In the genomic region with DNA sequence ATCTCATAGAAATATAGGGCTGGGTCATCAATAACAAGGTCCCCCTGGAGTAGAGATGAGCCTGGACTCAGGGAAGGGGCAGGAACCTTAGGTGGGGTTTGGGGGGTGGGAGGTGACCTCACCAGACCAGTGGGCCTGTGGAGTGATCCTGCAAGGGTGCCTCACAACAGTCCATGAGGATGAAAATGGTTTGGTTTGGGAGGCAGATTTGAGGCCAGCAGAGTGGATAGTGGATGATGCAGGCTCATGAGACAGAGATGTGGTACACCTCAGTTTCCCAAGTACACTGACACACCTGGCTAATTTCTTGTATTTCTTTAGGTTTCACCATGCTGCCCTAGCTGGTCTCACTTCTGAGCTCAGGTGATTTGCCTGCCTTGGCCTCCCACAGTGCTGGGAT, we compare ENCODE assay signal across 44 cellular contexts. TPM values are rescaled to one million over a fixed set of nuclear protein-coding genes. Genes with fewer than 3 reads are reported as not detected.
"Had no signal": no experiment of that assay in that cellular context is flagged by ENCODE, and none has a peak within 500 bp of the region (broad histone marks: within the 10 kb centered on the region; RNA-seq: fewer than 3 reads in every experiment).

No MANE protein-coding gene starts in this region.

- H3K4me3 ChIP-seq: adrenal gland, ascending aorta, body of pancreas, breast epithelium, cardiac muscle cell had no signal

- H3K4me1 Mint-ChIP-seq: activated naive CD4-positive, alpha-beta T cell treated with anti-CD3 and anti-CD28 coated beads, Interleukin-2, amount 50 U/mL, for 24 hours; brain; central memory CD8-positive, alpha-beta T cell had no signal

- H3K27ac Mint-ChIP-seq: activated naive CD4-positive, alpha-beta T cell treated with anti-CD3 and anti-CD28 coated beads for 36 hours; activated naive CD4-positive, alpha-beta T cell treated with anti-CD3 and anti-CD28 coated beads, Interleukin-2, amount 10 ng/mL, durations not matched to agents 7 days and 5 days; activated naive CD4-positive, alpha-beta T cell treated with anti-CD3 and anti-CD28 coated beads, Interleukin-2, amount 50 U/mL, for 24 hours; activated naive CD4-positive, alpha-beta T cell treated with anti-CD3 and anti-CD28 coated beads, Interleukin-2, amount 50 U/mL, for 72 hours; activated naive CD8-positive, alpha-beta T cell; activated naive CD8-positive, alpha-beta T cell treated with anti-CD3 and anti-CD28 coated beads for 36 hours; activated naive CD8-positive, alpha-beta T cell treated with anti-CD3 and anti-CD28 coated beads, Interleukin-2, amount 10 ng/mL, durations not matched to agents 7 days and 5 days; activated naive CD8-positive, alpha-beta T cell treated with anti-CD3 and anti-CD28 coated beads, Interleukin-2, amount 50 U/mL, for 24 hours; activated T-cell treated with anti-CD3 and anti-CD28 coated beads, Interleukin-2, amount 50 U/mL, for 24 hours; activated T-cell treated with anti-CD3 and anti-CD28 coated beads, Interleukin-2, amount 50 U/mL, for 72 hours; activated T-helper 1 cell treated with anti-CD3 and anti-CD28 coated beads, Interleukin-12 subunit alpha, Interleukin-12 subunit beta, Interleukin-2, Interleukin-4 antibody, amounts not matched to agents 30 ng/mL and 10 ng/mL and 1 ng/mL, durations not matched to agents 14 hours and 24 hours and 36 hours; activated T-helper 17 cell treated with anti-CD3 and anti-CD28 coated beads, Interleukin-2, amount 50 U/mL, for 72 hours; activated T-helper 2 cell treated with anti-CD3 and anti-CD28 coated beads, Interferon-gamma antibody, Interleukin-2, Interleukin-4, amounts not matched to agents 10 μg/mL and 5 μg/mL and 100 μg/mL, durations not matched to agents 14 hours and 24 hours and 36 hours; brain had no signal

- H3K4me3 Mint-ChIP-seq: activated naive CD4-positive, alpha-beta T cell treated with anti-CD3 and anti-CD28 coated beads for 36 hours; activated naive CD4-positive, alpha-beta T cell treated with anti-CD3 and anti-CD28 coated beads, Interleukin-2, amount 10 ng/mL, durations not matched to agents 7 days and 5 days; activated naive CD4-positive, alpha-beta T cell treated with anti-CD3 and anti-CD28 coated beads, Interleukin-2, amount 50 U/mL, for 24 hours; activated naive CD8-positive, alpha-beta T cell; activated naive CD8-positive, alpha-beta T cell treated with anti-CD3 and anti-CD28 coated beads for 36 hours; activated naive CD8-positive, alpha-beta T cell treated with anti-CD3 and anti-CD28 coated beads, Interleukin-2, amount 10 ng/mL, durations not matched to agents 7 days and 5 days; activated naive CD8-positive, alpha-beta T cell treated with anti-CD3 and anti-CD28 coated beads, Interleukin-2, amount 50 U/mL, for 24 hours; activated T-cell treated with anti-CD3 and anti-CD28 coated beads, Interleukin-2, amount 50 U/mL, for 24 hours; activated T-cell treated with anti-CD3 and anti-CD28 coated beads, Interleukin-2, amount 50 U/mL, for 4 hours; activated T-cell treated with anti-CD3 and anti-CD28 coated beads, Interleukin-2, amount 50 U/mL, for 72 hours; activated T-helper 1 cell treated with anti-CD3 and anti-CD28 coated beads, Interleukin-12 subunit alpha, Interleukin-12 subunit beta, Interleukin-2, Interleukin-4 antibody, amounts not matched to agents 30 ng/mL and 10 ng/mL and 1 ng/mL, durations not matched to agents 14 hours and 24 hours and 36 hours; activated T-helper 17 cell treated with anti-CD3 and anti-CD28 coated beads, Interleukin-2, amount 50 U/mL, for 72 hours; brain; central memory CD8-positive, alpha-beta T cell had no signal

- H3K36me3 Mint-ChIP-seq: activated naive CD4-positive, alpha-beta T cell treated with anti-CD3 and anti-CD28 coated beads, Interleukin-2, amount 10 ng/mL, durations not matched to agents 7 days and 5 days; activated naive CD4-positive, alpha-beta T cell treated with anti-CD3 and anti-CD28 coated beads, Interleukin-2, amount 50 U/mL, for 24 hours; activated naive CD4-positive, alpha-beta T cell treated with anti-CD3 and anti-CD28 coated beads, Interleukin-2, amount 50 U/mL, for 72 hours; activated naive CD8-positive, alpha-beta T cell; activated naive CD8-positive, alpha-beta T cell treated with anti-CD3 and anti-CD28 coated beads for 36 hours; activated naive CD8-positive, alpha-beta T cell treated with anti-CD3 and anti-CD28 coated beads, Interleukin-2, amount 10 ng/mL, durations not matched to agents 7 days and 5 days; brain had no signal

- H3K9me3 ChIP-seq: adrenal gland, ascending aorta, body of pancreas, breast epithelium had no signal

- H3K9me3 Mint-ChIP-seq: activated naive CD4-positive, alpha-beta T cell treated with anti-CD3 and anti-CD28 coated beads for 36 hours; activated naive CD4-positive, alpha-beta T cell treated with anti-CD3 and anti-CD28 coated beads, Interleukin-2, amount 10 ng/mL, durations not matched to agents 7 days and 5 days; activated naive CD4-positive, alpha-beta T cell treated with anti-CD3 and anti-CD28 coated beads, Interleukin-2, amount 50 U/mL, for 24 hours; activated naive CD4-positive, alpha-beta T cell treated with anti-CD3 and anti-CD28 coated beads, Interleukin-2, amount 50 U/mL, for 72 hours; activated naive CD8-positive, alpha-beta T cell treated with anti-CD3 and anti-CD28 coated beads for 36 hours; activated naive CD8-positive, alpha-beta T cell treated with anti-CD3 and anti-CD28 coated beads, Interleukin-2, amount 10 ng/mL, durations not matched to agents 7 days and 5 days; activated naive CD8-positive, alpha-beta T cell treated with anti-CD3 and anti-CD28 coated beads, Interleukin-2, amount 50 U/mL, for 24 hours; activated T-cell treated with anti-CD3 and anti-CD28 coated beads, Interleukin-2, amount 50 U/mL, for 24 hours; activated T-cell treated with anti-CD3 and anti-CD28 coated beads, Interleukin-2, amount 50 U/mL, for 4 hours; activated T-cell treated with anti-CD3 and anti-CD28 coated beads, Interleukin-2, amount 50 U/mL, for 72 hours; activated T-helper 1 cell treated with anti-CD3 and anti-CD28 coated beads, Interleukin-12 subunit alpha, Interleukin-12 subunit beta, Interleukin-2, Interleukin-4 antibody, amounts not matched to agents 30 ng/mL and 10 ng/mL and 1 ng/mL, durations not matched to agents 14 hours and 24 hours and 36 hours; activated T-helper 17 cell treated with anti-CD3 and anti-CD28 coated beads, Interleukin-2, amount 50 U/mL, for 72 hours; activated T-helper 2 cell treated with anti-CD3 and anti-CD28 coated beads, Interferon-gamma antibody, Interleukin-2, Interleukin-4, amounts not matched to agents 10 μg/mL and 5 μg/mL and 100 μg/mL, durations not matched to agents 14 hours and 24 hours and 36 hours; central memory CD8-positive, alpha-beta T cell had no signal

- H3K27me3 ChIP-seq: ascending aorta, body of pancreas, brain microvascular endothelial cell, breast epithelium, cardiac muscle cell had no signal

- DNase-seq: activated effector memory CD4-positive, alpha-beta T cell treated with anti-CD3 and anti-CD28 coated beads, Interleukin-2, amount 50 U/mL, for 16 hours; activated effector memory CD4-positive, alpha-beta T cell treated with Interleukin-2 at 50 U/mL for 16 hours; activated gamma-delta T cell; activated gamma-delta T cell treated with Interleukin-2 at 50 U/mL for 16 hours; activated naive CD4-positive, alpha-beta T cell; activated naive CD4-positive, alpha-beta T cell treated with anti-CD3 and anti-CD28 coated beads for 36 hours; activated naive CD4-positive, alpha-beta T cell treated with anti-CD3 and anti-CD28 coated beads, Interleukin-2, amount 10 ng/mL, durations not matched to agents 7 days and 5 days; activated naive CD4-positive, alpha-beta T cell treated with anti-CD3 and anti-CD28 coated beads, Interleukin-2, amount 50 U/mL, for 16 hours; activated naive CD4-positive, alpha-beta T cell treated with Interleukin-2 at 50 U/mL for 16 hours; activated naive CD8-positive, alpha-beta T cell treated with anti-CD3 and anti-CD28 coated beads for 36 hours; activated naive CD8-positive, alpha-beta T cell treated with anti-CD3 and anti-CD28 coated beads, Interleukin-2, amount 10 ng/mL, durations not matched to agents 7 days and 5 days; activated naive CD8-positive, alpha-beta T cell treated with anti-CD3 and anti-CD28 coated beads, Interleukin-2, amount 50 U/mL, for 24 hours; activated T-cell treated with anti-CD3 and anti-CD28 coated beads for 4 hours; activated T-cell treated with anti-CD3 and anti-CD28 coated beads, Interleukin-2, amount 50 U/mL, for 1 hour; activated T-cell treated with anti-CD3 and anti-CD28 coated beads, Interleukin-2, amount 50 U/mL, for 24 hours; activated T-cell treated with anti-CD3 and anti-CD28 coated beads, Interleukin-2, amount 50 U/mL, for 4 hours; activated T-cell treated with anti-CD3 and anti-CD28 coated beads, Interleukin-2, amount 50 U/mL, for 48 hours; activated T-cell treated with anti-CD3 and anti-CD28 coated beads, Interleukin-2, amount 50 U/mL, for 72 hours; adrenal gland; amniotic stem cell; amygdala; anterior cingulate cortex; body of pancreas; brain microvascular endothelial cell; caudate nucleus; central memory CD4-positive, alpha-beta T cell; cerebellar nuclear complex had no signal

- ATAC-seq: activated naive CD4-positive, alpha-beta T cell treated with anti-CD3 and anti-CD28 coated beads, Interleukin-2, amount 50 U/mL, for 72 hours; activated naive CD8-positive, alpha-beta T cell treated with anti-CD3 and anti-CD28 coated beads, Interleukin-2, amount 50 U/mL, for 24 hours; activated T-cell treated with anti-CD3 and anti-CD28 coated beads, Interleukin-2, amount 50 U/mL, for 4 hours; activated T-cell treated with anti-CD3 and anti-CD28 coated beads, Interleukin-2, amount 50 U/mL, for 72 hours; activated T-helper 17 cell treated with anti-CD3 and anti-CD28 coated beads, Interleukin-2, amount 50 U/mL, for 72 hours; body of pancreas had no signal

- H3K36me3 ChIP-seq: adrenal gland, ascending aorta, brain microvascular endothelial cell, breast epithelium, cardiac muscle cell had no signal

- H3K27me3 Mint-ChIP-seq: brain; central memory CD8-positive, alpha-beta T cell had no signal

- H3K27ac ChIP-seq: adrenal gland, ascending aorta, body of pancreas, brain microvascular endothelial cell, breast epithelium, cardiac muscle cell had no signal

- H3K4me1 ChIP-seq: adrenal gland, ascending aorta, body of pancreas, breast epithelium had no signal

RNA-seq across cellular contexts. Expression of gene TRIM60, which starts 18.1 kb away (rescaled TPM):
- total RNA-seq: activated naive CD4-positive, alpha-beta T cell treated with anti-CD3 and anti-CD28 coated beads for 36 hours; activated naive CD4-positive, alpha-beta T cell treated with anti-CD3 and anti-CD28 coated beads, Interleukin-2, amount 50 U/mL, for 72 hours; activated naive CD8-positive, alpha-beta T cell treated with anti-CD3 and anti-CD28 coated beads for 36 hours; activated naive CD8-positive, alpha-beta T cell treated with anti-CD3 and anti-CD28 coated beads, Interleukin-2, amount 10 ng/mL, durations not matched to agents 7 days and 5 days; activated T-cell treated with anti-CD3 and anti-CD28 coated beads, Interleukin-2, amount 50 U/mL, for 4 hours; activated T-cell treated with anti-CD3 and anti-CD28 coated beads, Interleukin-2, amount 50 U/mL, for 72 hours; activated T-helper 1 cell treated with anti-CD3 and anti-CD28 coated beads, Interleukin-12 subunit alpha, Interleukin-12 subunit beta, Interleukin-2, Interleukin-4 antibody, amounts not matched to agents 30 ng/mL and 10 ng/mL and 1 ng/mL, durations not matched to agents 14 hours and 24 hours and 36 hours; activated T-helper 17 cell treated with anti-CD3 and anti-CD28 coated beads, Interleukin-2, amount 50 U/mL, for 72 hours; activated T-helper 2 cell treated with anti-CD3 and anti-CD28 coated beads, Interferon-gamma antibody, Interleukin-2, Interleukin-4, amounts not matched to agents 10 μg/mL and 5 μg/mL and 100 μg/mL, durations not matched to agents 14 hours and 24 hours and 36 hours; adrenal gland; ascending aorta; astrocyte; body of pancreas; breast epithelium; bronchial epithelial cell; cardiac muscle cell; cardiac septum; cerebellum; chondrocyte had no signal
- polyA plus RNA-seq: adipose tissue, adrenal gland, cardiac muscle cell had no signal

RNA-seq across cellular contexts. Expression of gene TRIM61, which starts 36.2 kb away (rescaled TPM):
- total RNA-seq: ascending aorta, body of pancreas had no signal

RNA-seq across cellular contexts. Expression of gene TRIM75, which starts 40.0 kb away (rescaled TPM):
- total RNA-seq: activated naive CD4-positive, alpha-beta T cell treated with anti-CD3 and anti-CD28 coated beads for 36 hours; activated naive CD4-positive, alpha-beta T cell treated with anti-CD3 and anti-CD28 coated beads, Interleukin-2, amount 50 U/mL, for 72 hours; activated naive CD8-positive, alpha-beta T cell treated with anti-CD3 and anti-CD28 coated beads for 36 hours; activated naive CD8-positive, alpha-beta T cell treated with anti-CD3 and anti-CD28 coated beads, Interleukin-2, amount 10 ng/mL, durations not matched to agents 7 days and 5 days; activated T-cell treated with anti-CD3 and anti-CD28 coated beads, Interleukin-2, amount 50 U/mL, for 4 hours; activated T-cell treated with anti-CD3 and anti-CD28 coated beads, Interleukin-2, amount 50 U/mL, for 72 hours; activated T-helper 1 cell treated with anti-CD3 and anti-CD28 coated beads, Interleukin-12 subunit alpha, Interleukin-12 subunit beta, Interleukin-2, Interleukin-4 antibody, amounts not matched to agents 30 ng/mL and 10 ng/mL and 1 ng/mL, durations not matched to agents 14 hours and 24 hours and 36 hours; activated T-helper 17 cell treated with anti-CD3 and anti-CD28 coated beads, Interleukin-2, amount 50 U/mL, for 72 hours; activated T-helper 2 cell treated with anti-CD3 and anti-CD28 coated beads, Interferon-gamma antibody, Interleukin-2, Interleukin-4, amounts not matched to agents 10 μg/mL and 5 μg/mL and 100 μg/mL, durations not matched to agents 14 hours and 24 hours and 36 hours; adrenal gland; ascending aorta; astrocyte; body of pancreas; breast epithelium; bronchial epithelial cell; cardiac muscle cell; cardiac septum; cerebellum; chondrocyte had no signal
- polyA plus RNA-seq: adipose tissue, adrenal gland, cardiac muscle cell had no signal
